Comparison of ENCODE assay signal across 13 cellular contexts in genomic region chr17:39486242-39486641, GRCh38. TPM values are rescaled to one million over a fixed set of nuclear protein-coding genes. Genes with fewer than 3 reads are reported as not detected.
A peak's percentile ranks its signal among the peaks of the same experiment; 100 is the strongest.
DNase-seq lines count a peak whose midpoint lies in the region; ATAC-seq and TF ChIP-seq lines count a peak whose summit lies in the region.
"Had no signal": no experiment of that assay in that cellular context is flagged by ENCODE, and none has a peak within 500 bp of the region (broad histone marks: within the 10 kb centered on the region; RNA-seq: fewer than 3 reads in every experiment).

No MANE protein-coding gene starts in this region.

- no peak overlapping the region for H3K9ac ChIP-seq in IMR-90 (ENCODE audit: low read depth, low read length)

- H3K27me3 Mint-ChIP-seq in dendritic cell treated with granulocyte-macrophage colony-stimulating factor and Interleukin-4, amounts not matched to agents 40 ng/mL and 50 ng/mL, for 4 days, result no peaks in the 10 kb centered on the region

- CTCF ChIA-PET in IMR-90 (lab: Yijun Ruan, JAX), result interaction anchor here (0.7 kb wide), 1 partner anchor 17 kb away, joined by 4 read pairs; no protein-coding TSS in a partner anchor

- H3K4me3 Mint-ChIP-seq in dendritic cell treated with granulocyte-macrophage colony-stimulating factor and Interleukin-4, amounts not matched to agents 40 ng/mL and 50 ng/mL, for 4 days, result no peak overlapping the region
- H3K4me3 Mint-ChIP-seq: activated naive CD4-positive, alpha-beta T cell treated with anti-CD3 and anti-CD28 coated beads for 36 hours had no signal

- dilution Hi-C loops in IMR-90 (cut with HindIII; ENCODE audit: low sequenced_read_pairs, unreplicated experiment), result no loop called here

- H3K18ac ChIP-seq in IMR-90 (ENCODE audit: low read depth, low read length), result no peak overlapping the region

- H2BK120ac ChIP-seq in IMR-90 (ENCODE audit: low read depth, low read length), result no peak overlapping the region; the same call in 1 of the 2 replicates

- H3K4me1 ChIP-seq in IMR-90 (ENCODE audit: control insufficient read depth, insufficient read depth, low read length) (no peaks in the 10 kb centered on the region; the same call in 1 of the 2 replicates), osteoblast (ENCODE audit: insufficient read depth, low read length) (peaks cover 22% of the 10 kb centered on the region)
- H3K4me1 ChIP-seq: right atrium auricular region had no signal

- DNase-seq in Caki2 (ENCODE audit: low read depth) (peak; percentile 51), IMR-90 (peak; percentile 77), osteoblast (ENCODE audit: insufficient read length, low spot score, missing footprints) (peak; percentile 45), HUDEP-2 (lab: John Stamatoyannopoulos, UW; ENCODE audit: unreplicated experiment in 76 of 76) (no peak), hippocampal formation (lab: John Stamatoyannopoulos, UW) (no peak), left cardiac atrium (no peak)
- DNase-seq: activated naive CD4-positive, alpha-beta T cell treated with anti-CD3 and anti-CD28 coated beads for 36 hours; cerebellar nuclear complex; foreskin melanocyte; NCI-H1105 treated with DMSO at 0.1 percent for 48 hours had no signal

- peak overlapping the region in 1 of 2 experiments; percentile 44; a peak in 1 of 4 replicates for H4K8ac ChIP-seq in IMR-90 (ENCODE audit: low read depth in 2 of 2, low read length in 2 of 2)

- peaks cover 9% of the 10 kb centered on the region; the same call in 1 of the 2 replicates for H3K9me1 ChIP-seq in IMR-90 (ENCODE audit: insufficient read depth, low read length)

- H3K4me2 ChIP-seq in IMR-90 (ENCODE audit: low read depth, low read length), result no peak overlapping the region
- no peak overlapping the region for H3K4me2 ChIP-seq in osteoblast (ENCODE audit: insufficient read depth, low read length)

- H3K4me3 ChIP-seq in IMR-90 (ENCODE audit: insufficient read depth, low read depth, low read length) (no peak overlapping the region), osteoblast (ENCODE audit: insufficient read depth, low read length) (no peak overlapping the region)
- H3K4me3 ChIP-seq: right atrium auricular region had no signal

- H3K56ac ChIP-seq in IMR-90 (ENCODE audit: extremely low read depth, insufficient read depth, low read length), result no peak overlapping the region

- no peaks in the 10 kb centered on the region for H3K4me1 Mint-ChIP-seq in dendritic cell treated with granulocyte-macrophage colony-stimulating factor and Interleukin-4, amounts not matched to agents 40 ng/mL and 50 ng/mL, for 4 days (ENCODE audit: low read depth)

- peak overlapping the region; percentile 27 for H3K27ac Mint-ChIP-seq in dendritic cell treated with granulocyte-macrophage colony-stimulating factor and Interleukin-4, amounts not matched to agents 40 ng/mL and 50 ng/mL, for 4 days

- no peak overlapping the region for H2BK15ac ChIP-seq in IMR-90 (ENCODE audit: low read depth, low read length)

- H3K4ac ChIP-seq in IMR-90 (ENCODE audit: low read depth, low read length), result peak overlapping the region; percentile 62

- POLR2A ChIA-PET in IMR-90 (lab: Charles Lee; ENCODE audit: unreplicated experiment), result no interaction called here

- H3K36me3 ChIP-seq in IMR-90 (ENCODE audit: control insufficient read depth, insufficient read depth, low read length) (peaks cover 14% of the 10 kb centered on the region), osteoblast (ENCODE audit: insufficient read depth, low read length) (peaks cover 13% of the 10 kb centered on the region)

- in situ Hi-C loops in Caki2 (cut with HindIII; ENCODE audit: low pct_unique_long_range_greater_than_20kb, low sequenced_read_pairs), result no loop called here
- in situ Hi-C loops in IMR-90 (cut with MboI; ENCODE audit: low sequenced_read_pairs), result no loop called here

- H3K23ac ChIP-seq in IMR-90 (ENCODE audit: low read depth, low read length), result no peak overlapping the region

- peaks cover 38% of the 10 kb centered on the region for H3K79me2 ChIP-seq in osteoblast (ENCODE audit: insufficient read depth, low read length)

- H4K5ac ChIP-seq in IMR-90 (ENCODE audit: low read depth, low read length), result no peak overlapping the region

- TF ChIP-seq POLR2A in IMR-90 (IDR thresholded peaks at IDR 0.05; ENCODE audit: low read depth, low read length), result no peak

- H3K14ac ChIP-seq in IMR-90 (replicated peaks; ENCODE audit: low read depth, low read length), result peak overlapping the region; percentile 69; the same call in 1 of the 2 replicates

- peak; percentile 62 for ATAC-seq in IMR-90 (ENCODE audit: low read depth)
- ATAC-seq in GM19455 (IDR thresholded peaks at IDR 0.05; ENCODE audit: unreplicated experiment), result no peak
- ATAC-seq in left cardiac atrium, result no peak

- no peaks in the 10 kb centered on the region for H3K9me3 ChIP-seq in IMR-90 (ENCODE audit: control insufficient read depth, insufficient read depth, low read length)
- H3K9me3 ChIP-seq in osteoblast (ENCODE audit: low read depth, low read length), result no peaks in the 10 kb centered on the region
- H3K9me3 ChIP-seq: right atrium auricular region had no signal

- no peaks in the 10 kb centered on the region for H3K9me3 Mint-ChIP-seq in dendritic cell treated with granulocyte-macrophage colony-stimulating factor and Interleukin-4, amounts not matched to agents 40 ng/mL and 50 ng/mL, for 4 days
- H3K9me3 Mint-ChIP-seq: activated naive CD4-positive, alpha-beta T cell treated with anti-CD3 and anti-CD28 coated beads for 36 hours had no signal

- peak overlapping the region; percentile 59 for H2BK5ac ChIP-seq in IMR-90 (ENCODE audit: low read depth, low read length, poor library complexity, severe bottlenecking)

- peak overlapping the region; percentile 92; the same call in 1 of the 2 replicates for H2AK5ac ChIP-seq in IMR-90 (ENCODE audit: low read depth, low read length)

- 0 out of 2 replicates have a peak overlapping the region, but pooled peaks have one; percentile 3 for H4K91ac ChIP-seq in IMR-90 (ENCODE audit: insufficient read depth, low read depth, low read length)

- no peak overlapping the region for H2AK9ac ChIP-seq in IMR-90 (replicated peaks; ENCODE audit: low read depth, low read length, poor library complexity)

- intact Hi-C loops in IMR-90 (cut with micrococcal nuclease) (loop anchor here (5.0 kb wide), 2 partner anchors 41 to 214 kb away; no protein-coding TSS in a partner anchor), left cardiac atrium (cut with DNase I) (no loop called here)
- intact Hi-C loops in dendritic cell treated with granulocyte-macrophage colony-stimulating factor and Interleukin-4, amounts not matched to agents 40 ng/mL and 50 ng/mL, for 4 days (cut with micrococcal nuclease), result no loop called here

- TF ChIP-seq CTCF in IMR-90 (conservative IDR thresholded peaks at IDR 0.05; ENCODE audit: low read depth, low read length) (no peak), osteoblast (IDR thresholded peaks at IDR 0.05; ENCODE audit: extremely low read depth, low read depth, low read length) (no peak)

- H3K27me3 ChIP-seq in IMR-90 (ENCODE audit: control insufficient read depth, insufficient read depth, low read length), result no peaks in the 10 kb centered on the region
- H3K27me3 ChIP-seq in osteoblast (ENCODE audit: insufficient read depth, low read length), result no peaks in the 10 kb centered on the region
- H3K27me3 ChIP-seq: right atrium auricular region had no signal

- H3K27ac ChIP-seq in IMR-90 (ENCODE audit: insufficient read depth, low read length) (peak overlapping the region; percentile 68), osteoblast (ENCODE audit: low read depth, low read length) (peak overlapping the region; percentile 60)
- H3K27ac ChIP-seq: right atrium auricular region had no signal

- no peak for TF ChIP-seq RAD21 in IMR-90 (IDR thresholded peaks at IDR 0.05; ENCODE audit: low read length)

- WGBS in IMR-90 (ENCODE audit: extremely low coverage in 2 of 2, insufficient read length in 1 of 2), 2 experiments, result no CpG with 5 or more reads among the region's 2 CpGs

- H3K79me1 ChIP-seq in IMR-90 (ENCODE audit: low read depth in 1 of 2, low read length in 2 of 2), result peaks cover 19 to 64% of the 10 kb centered on the region in 2 experiments

- H2AFZ ChIP-seq in IMR-90 (replicated peaks; ENCODE audit: low read length, poor library complexity), result no peak overlapping the region
- no peak overlapping the region for H2AFZ ChIP-seq in osteoblast (ENCODE audit: low read length)

- no peak overlapping the region for H2BK20ac ChIP-seq in IMR-90 (ENCODE audit: low read depth, low read length)

- no TSS peak for BruUV-seq in IMR-90 (replicated peaks; lab: Mats Ljungman, UMichigan)

- peaks cover 24% of the 10 kb centered on the region for H4K20me1 ChIP-seq in IMR-90 (ENCODE audit: insufficient read depth, low read length)
- H4K20me1 ChIP-seq in osteoblast (ENCODE audit: insufficient read depth, low read length), result peaks cover 3% of the 10 kb centered on the region

- peaks cover 49% of the 10 kb centered on the region for H3K36me3 Mint-ChIP-seq in dendritic cell treated with granulocyte-macrophage colony-stimulating factor and Interleukin-4, amounts not matched to agents 40 ng/mL and 50 ng/mL, for 4 days (ENCODE audit: low read depth)

TF ChIP-seq in IMR-90, 13 proteins besides CTCF, POLR2A, EP300 and RAD21:
- TF ChIP-seq RCOR1 (IDR thresholded peaks at IDR 0.05; ENCODE audit: insufficient replicate concordance, low read length) (peak; percentile 28), CHD1 (IDR thresholded peaks at IDR 0.05; ENCODE audit: low read depth, low read length) (no peak), FOS (IDR thresholded peaks at IDR 0.05; ENCODE audit: low read depth, low read length) (peak; percentile 48; the same call in 1 of the 2 replicates)

RNA-seq across cellular contexts. Expression of gene CDK12, which starts 25.0 kb away (rescaled TPM):
- total RNA-seq in Caki2 (2014; rRNA removed; shearing (Covaris generic); ENCODE audit: low replicate concordance), result 13.3 and 14.5 TPM in 2 replicates
- total RNA-seq in IMR-90 (2012; rRNA removed), result 27.1 and 31.1 TPM in 2 replicates
- polyA plus RNA-seq in IMR-90 (2012; rRNA removed), result 14.8 and 16.1 TPM in 2 replicates
- polyA plus RNA-seq in IMR-90 (2012; cell fraction: cytosol; rRNA removed), result 3.9 and 4.3 TPM in 2 replicates
- 14.9 and 39.1 TPM in 2 replicates for polyA plus RNA-seq in IMR-90 (2012; cell fraction: nucleus; rRNA removed; ENCODE audit: low replicate concordance)
- 36.6 and 40.4 TPM in 2 replicates for total RNA-seq in osteoblast
- 10 to 100 TPM; 23.7 to 28.6 TPM for total RNA-seq in left cardiac atrium

RNA-seq across cellular contexts. Expression of gene MED1, which starts 35.2 kb away (rescaled TPM):
- 10.0 and 29.8 TPM in 2 replicates for total RNA-seq in Caki2 (2014; rRNA removed; shearing (Covaris generic); ENCODE audit: low replicate concordance)
- total RNA-seq in IMR-90 (2012; rRNA removed) (21.9 and 24.2 TPM in 2 replicates), osteoblast (24.6 and 25.0 TPM in 2 replicates), left cardiac atrium (10 to 100 TPM; 21.1 to 27.2 TPM)
- polyA plus RNA-seq in IMR-90 (2012; rRNA removed), result 16.4 and 16.9 TPM in 2 replicates
- polyA plus RNA-seq in IMR-90 (2012; cell fraction: cytosol; rRNA removed), result 2.8 and 4.3 TPM in 2 replicates
- polyA plus RNA-seq in IMR-90 (2012; cell fraction: nucleus; rRNA removed; ENCODE audit: low replicate concordance), result 3.9 and 20.2 TPM in 2 replicates

Comparison
In these comparisons a context has a peak if more than half of its experiments do, and no peak if none do; other contexts are left out.
1. DNase-seq: peak in Caki2 (single experiment), IMR-90 (single experiment) and osteoblast (single experiment); none in HUDEP-2 (0 of 76), hippocampal formation (0 of 2) and left cardiac atrium (single experiment).